ENCODE assay signal across 23 cellular contexts in genomic region chr5:74233571-74233970, GRCh38.
DNase-seq lines count a peak whose midpoint lies in the region; ATAC-seq, FAIRE-seq and TF ChIP-seq lines count a peak whose summit lies in the region.
"Had no signal": no experiment of that assay in that cellular context is flagged by ENCODE, and none has a peak within 500 bp of the region (broad histone marks: within the 10 kb centered on the region; RNA-seq: fewer than 3 reads in every experiment).

No MANE protein-coding gene starts in this region.

- DNase-seq in AG08396 (ENCODE audit: low spot score) (peak; percentile 32), HT1080 (ENCODE audit: low read depth) (peak; percentile 77), bronchial epithelial cell (ENCODE audit: low read depth) (peak; percentile 93), kidney glomerular epithelial cell (lab: John Stamatoyannopoulos, UW) (peak; percentile 33), NCI-H1436 treated with DMSO at 0.1 percent for 48 hours (lab: John Stamatoyannopoulos, UW) (no peak), C1 segment of cervical spinal cord (lab: John Stamatoyannopoulos, UW) (no peak)
- no peak for DNase-seq in activated CD4-positive, alpha-beta memory T cell treated with anti-CD3 and anti-CD28 coated beads, Interleukin-2, amount 10 ng/mL, durations not matched to agents 7 days and 5 days
- DNase-seq: activated T-cell treated with anti-CD3 and anti-CD28 coated beads, Interleukin-2, amount 50 U/mL, for 1 hour; H7; head of caudate nucleus; left lung; natural killer cell; NCI-H2227 treated with DMSO at 0.1 percent for 48 hours; retina; stimulated activated CD4-positive, alpha-beta T cell treated with anti-CD3 and anti-CD28 coated beads, Interleukin-4, amount 100 ng/mL, for 24 hours; T-helper 1 cell; upper lobe of right lung had no signal

- FAIRE-seq in bronchial epithelial cell (lab: Jason Lieb, UNC) = no peak
- FAIRE-seq: GM18507 had no signal

- no peaks in the 10 kb centered on the region for H3K36me3 ChIP-seq in bronchial epithelial cell (ENCODE audit: control insufficient read depth, insufficient read depth, low read length)
- H3K36me3 ChIP-seq: BLaER1, left lung, upper lobe of right lung had no signal

- no peak for TF ChIP-seq CTCF in bronchial epithelial cell (IDR thresholded peaks at IDR 0.05; ENCODE audit: insufficient read depth, low read length, severe bottlenecking)

- no peak for ATAC-seq in GM19463 (IDR thresholded peaks at IDR 0.05; ENCODE audit: unreplicated experiment)
- ATAC-seq: activated CD4-positive, CD25-positive, alpha-beta regulatory T cell treated with anti-CD3 and anti-CD28 coated beads, Interleukin-2, amount 50 U/mL, for 24 hours; left lung; natural killer cell; stimulated activated memory B cell treated with anti-CD40 and anti-IgM and Interleukin-4, amounts not matched to agents 10 μg/mL and 1 μg/mL and 100 μg/mL, for 72 hours; upper lobe of right lung had no signal

- H3K27me3 Mint-ChIP-seq in activated CD4-positive, alpha-beta memory T cell treated with anti-CD3 and anti-CD28 coated beads, Interleukin-2, amount 10 ng/mL, durations not matched to agents 7 days and 5 days = peaks cover 13% of the 10 kb centered on the region
- H3K27me3 Mint-ChIP-seq: dendritic cell treated with granulocyte-macrophage colony-stimulating factor and Interleukin-4, amounts not matched to agents 40 ng/mL and 50 ng/mL, for 4 days had no signal

- H3K4me3 ChIP-seq in bronchial epithelial cell (ENCODE audit: low read depth, low read length) = no peak overlapping the region
- H3K4me3 ChIP-seq: BLaER1, left lung, upper lobe of right lung had no signal

- CTCF ChIA-PET in activated CD4-positive, alpha-beta memory T cell treated with anti-CD3 and anti-CD28 coated beads, Interleukin-2, amount 10 ng/mL, durations not matched to agents 7 days and 5 days (lab: Charles Lee) = no interaction called here

- no peaks in the 10 kb centered on the region for H3K4me1 Mint-ChIP-seq in activated CD4-positive, alpha-beta memory T cell treated with anti-CD3 and anti-CD28 coated beads, Interleukin-2, amount 10 ng/mL, durations not matched to agents 7 days and 5 days
- H3K4me1 Mint-ChIP-seq: natural killer cell; stimulated activated memory B cell treated with anti-CD40 and anti-IgM and Interleukin-4, amounts not matched to agents 10 μg/mL and 1 μg/mL and 100 μg/mL, for 72 hours had no signal

- H3K27ac Mint-ChIP-seq in activated CD4-positive, alpha-beta memory T cell treated with anti-CD3 and anti-CD28 coated beads, Interleukin-2, amount 10 ng/mL, durations not matched to agents 7 days and 5 days = no peak overlapping the region
- H3K27ac Mint-ChIP-seq: dendritic cell treated with granulocyte-macrophage colony-stimulating factor and Interleukin-4, amounts not matched to agents 40 ng/mL and 50 ng/mL, for 4 days; natural killer cell; stimulated activated memory B cell treated with anti-CD40 and anti-IgM and Interleukin-4, amounts not matched to agents 10 μg/mL and 1 μg/mL and 100 μg/mL, for 72 hours had no signal

- no peaks in the 10 kb centered on the region for H3K9me3 Mint-ChIP-seq in activated CD4-positive, alpha-beta memory T cell treated with anti-CD3 and anti-CD28 coated beads, Interleukin-2, amount 10 ng/mL, durations not matched to agents 7 days and 5 days
- H3K9me3 Mint-ChIP-seq: dendritic cell treated with granulocyte-macrophage colony-stimulating factor and Interleukin-4, amounts not matched to agents 40 ng/mL and 50 ng/mL, for 4 days; natural killer cell had no signal

- POLR2A ChIA-PET in activated CD4-positive, alpha-beta memory T cell treated with anti-CD3 and anti-CD28 coated beads, Interleukin-2, amount 10 ng/mL, durations not matched to agents 7 days and 5 days (lab: Charles Lee) = no interaction called here

- no peak overlapping the region for H3K4me3 Mint-ChIP-seq in activated CD4-positive, alpha-beta memory T cell treated with anti-CD3 and anti-CD28 coated beads, Interleukin-2, amount 10 ng/mL, durations not matched to agents 7 days and 5 days
- H3K4me3 Mint-ChIP-seq: dendritic cell treated with granulocyte-macrophage colony-stimulating factor and Interleukin-4, amounts not matched to agents 40 ng/mL and 50 ng/mL, for 4 days; natural killer cell; stimulated activated memory B cell treated with anti-CD40 and anti-IgM and Interleukin-4, amounts not matched to agents 10 μg/mL and 1 μg/mL and 100 μg/mL, for 72 hours had no signal

- no peaks in the 10 kb centered on the region for H3K27me3 ChIP-seq in bronchial epithelial cell (ENCODE audit: control insufficient read depth, insufficient read depth, low read length)
- H3K27me3 ChIP-seq: BLaER1, left lung, upper lobe of right lung had no signal

- H3K36me3 Mint-ChIP-seq in activated CD4-positive, alpha-beta memory T cell treated with anti-CD3 and anti-CD28 coated beads, Interleukin-2, amount 10 ng/mL, durations not matched to agents 7 days and 5 days (ENCODE audit: low read depth) = no peaks in the 10 kb centered on the region
- H3K36me3 Mint-ChIP-seq: natural killer cell; stimulated activated memory B cell treated with anti-CD40 and anti-IgM and Interleukin-4, amounts not matched to agents 10 μg/mL and 1 μg/mL and 100 μg/mL, for 72 hours had no signal

Comparison
In these comparisons a context has a peak if more than half of its experiments do, and no peak if none do; other contexts are left out.
1. DNase-seq: peak in AG08396 (single experiment), HT1080 (single experiment), bronchial epithelial cell (single experiment) and kidney glomerular epithelial cell (single experiment); none in activated CD4-positive, alpha-beta memory T cell treated with anti-CD3 and anti-CD28 coated beads, Interleukin-2, amount 10 ng/mL, durations not matched to agents 7 days and 5 days (single experiment), NCI-H1436 treated with DMSO at 0.1 percent for 48 hours (single experiment) and C1 segment of cervical spinal cord (0 of 14).